8 cellular contexts compared by ENCODE assay signal in the genomic region with DNA sequence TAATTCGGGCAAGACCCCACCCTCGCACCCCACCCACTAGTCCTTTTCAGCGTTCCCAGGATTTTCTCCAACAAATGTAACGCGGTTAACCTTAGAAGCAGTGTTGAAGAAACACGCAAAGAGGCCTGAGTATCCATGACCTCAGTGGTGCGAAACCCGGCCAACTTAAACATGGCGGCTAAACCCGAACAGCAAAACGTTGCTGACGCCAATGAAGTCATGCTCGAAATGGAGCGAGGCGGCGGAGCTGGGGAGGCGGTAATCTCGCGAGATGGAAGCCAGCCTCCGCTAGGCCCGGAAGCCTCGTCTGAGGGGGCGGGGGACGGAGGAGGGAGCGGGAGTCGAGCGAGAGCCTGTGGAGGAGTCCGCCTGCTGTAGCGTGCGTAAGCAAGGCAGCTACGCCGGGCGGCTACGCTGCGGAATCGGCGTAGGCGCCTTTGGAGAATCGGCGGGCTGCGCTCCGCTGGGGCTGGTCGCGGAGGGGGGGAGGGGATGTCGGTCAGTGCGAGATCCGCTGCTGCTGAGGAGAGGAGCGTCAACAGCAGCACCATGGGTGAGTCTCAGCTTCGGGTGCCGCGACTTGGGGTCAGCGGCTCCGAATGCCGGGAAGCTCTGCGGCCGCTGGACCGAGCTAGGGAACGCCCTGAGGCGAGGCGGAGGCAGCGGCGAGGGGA. TPM values are rescaled to one million over a fixed set of nuclear protein-coding genes. Genes with fewer than 3 reads are reported as not detected.
A peak's percentile ranks its signal among the peaks of the same experiment; 100 is the strongest.
DNase-seq lines count a peak whose midpoint lies in the region; ATAC-seq and TF ChIP-seq lines count a peak whose summit lies in the region.

Gene SEPTIN7 (plus strand): TSS at position 340 of the 674 bp plus-strand sequence. CDS start 153 bp downstream, at position 493.

- intact Hi-C loops in left colon (cut with DNase I, micrococcal nuclease) = loop anchor here in 1 of 2 donors (5.0 kb wide), 1 partner anchor 89 kb away; no protein-coding TSS in a partner anchor

- H3K27ac ChIP-seq in BLaER1 (peak within 1 kb of the TSS; percentile 97), coronary artery (peak within 1 kb of the TSS; percentile 95 to 98)

- H3K4me3 Mint-ChIP-seq in activated CD4-positive, alpha-beta T cell treated with anti-CD3 and anti-CD28 coated beads, Interleukin-2, amount 10 ng/mL, durations not matched to agents 7 days and 5 days = peak within 1 kb of the TSS; percentile 97

- H3K27me3 ChIP-seq in BLaER1 = no peaks in the 10 kb centered on the region

- no peak for TF ChIP-seq CTCF in coronary artery (IDR thresholded peaks at IDR 0.05)

- POLR2A ChIA-PET in activated CD4-positive, alpha-beta T cell treated with anti-CD3 and anti-CD28 coated beads, Interleukin-2, amount 10 ng/mL, durations not matched to agents 7 days and 5 days (lab: Charles Lee) = interaction anchor here (0.6 to 1.3 kb wide), 7 partner anchors 71 to 863 kb away, joined by 3 to 5 read pairs (median 4); partner anchors contain the start of gene HERPUD2

- H3K4me1 ChIP-seq in BLaER1 = peaks cover 31% of the 10 kb centered on the region

- H4K20me1 ChIP-seq in BLaER1 = peaks cover 43% of the 10 kb centered on the region

- peak; percentile 100 for DNase-seq in NCI-H69 (lab: John Stamatoyannopoulos, UW)
- peak; percentile 99 for DNase-seq in activated CD4-positive, alpha-beta T cell treated with anti-CD3 and anti-CD28 coated beads, Interleukin-2, amount 10 ng/mL, durations not matched to agents 7 days and 5 days
- DNase-seq in coronary artery (ENCODE audit: low spot score) = peak; percentile 99
- peak; percentile 98 to 99 for DNase-seq in left colon
- peak; percentile 100 for DNase-seq in stimulated activated CD4-positive, alpha-beta T cell treated with anti-CD3 and anti-CD28 coated beads, Interleukin-1b, Interleukin-23, amount 100 ng/mL, for 48 hours

- H3K27me3 Mint-ChIP-seq in activated CD4-positive, alpha-beta T cell treated with anti-CD3 and anti-CD28 coated beads, Interleukin-2, amount 10 ng/mL, durations not matched to agents 7 days and 5 days = peaks cover 7% of the 10 kb centered on the region

- peak within 1 kb of the TSS; percentile 99 for H3K27ac Mint-ChIP-seq in activated CD4-positive, alpha-beta T cell treated with anti-CD3 and anti-CD28 coated beads, Interleukin-2, amount 10 ng/mL, durations not matched to agents 7 days and 5 days

- peak within 1 kb of the TSS; percentile 92 for H3K9ac ChIP-seq in BLaER1

- H3K4me1 Mint-ChIP-seq in activated CD4-positive, alpha-beta T cell treated with anti-CD3 and anti-CD28 coated beads, Interleukin-2, amount 10 ng/mL, durations not matched to agents 7 days and 5 days = peaks cover 42% of the 10 kb centered on the region

- peak within 1 kb of the TSS; percentile 90 for H3K4me2 ChIP-seq in BLaER1

- H3K4me3 ChIP-seq in BLaER1 (peak within 1 kb of the TSS; percentile 86), coronary artery (peak within 1 kb of the TSS; percentile 90)

- no peaks in the 10 kb centered on the region for H3K9me3 Mint-ChIP-seq in activated CD4-positive, alpha-beta T cell treated with anti-CD3 and anti-CD28 coated beads, Interleukin-2, amount 10 ng/mL, durations not matched to agents 7 days and 5 days

- H3K36me3 ChIP-seq in BLaER1 = peaks cover 18% of the 10 kb centered on the region

- ATAC-seq in GM19328 (IDR thresholded peaks at IDR 0.05; ENCODE audit: unreplicated experiment) (peak; percentile 74), HG03520 (IDR thresholded peaks at IDR 0.05; ENCODE audit: unreplicated experiment) (peak; percentile 81), left colon (peak; percentile 92)

- peaks cover 27% of the 10 kb centered on the region for H3K36me3 Mint-ChIP-seq in activated CD4-positive, alpha-beta T cell treated with anti-CD3 and anti-CD28 coated beads, Interleukin-2, amount 10 ng/mL, durations not matched to agents 7 days and 5 days (ENCODE audit: low read depth)

- H3K9me3 ChIP-seq in BLaER1 = peaks cover 11% of the 10 kb centered on the region

- CTCF ChIA-PET in activated CD4-positive, alpha-beta T cell treated with anti-CD3 and anti-CD28 coated beads, Interleukin-2, amount 10 ng/mL, durations not matched to agents 7 days and 5 days (lab: Charles Lee) = interaction anchor here (0.5 to 2.4 kb wide), 7 partner anchors 9 to 132 kb away, joined by 3 to 8 read pairs (median 4); no protein-coding TSS in a partner anchor

RNA-seq across cellular contexts. Expression of gene SEPTIN7, which starts in this region (rescaled TPM):
- 100 to 1,000 TPM; 256 to 293 TPM for total RNA-seq in activated CD4-positive, alpha-beta T cell treated with anti-CD3 and anti-CD28 coated beads, Interleukin-2, amount 10 ng/mL, durations not matched to agents 7 days and 5 days
- total RNA-seq in left colon = 100 to 1,000 TPM; 107 to 131 TPM

Comparison
In these comparisons a context has a peak if more than half of its experiments do, and no peak if none do; other contexts are left out.
1. Peak in every context shown above with its lines: DNase-seq, ATAC-seq, H3K4me3 ChIP-seq and H3K27ac ChIP-seq.